Comparison of ENCODE assay signal across 17 cellular contexts in the genomic region with DNA sequence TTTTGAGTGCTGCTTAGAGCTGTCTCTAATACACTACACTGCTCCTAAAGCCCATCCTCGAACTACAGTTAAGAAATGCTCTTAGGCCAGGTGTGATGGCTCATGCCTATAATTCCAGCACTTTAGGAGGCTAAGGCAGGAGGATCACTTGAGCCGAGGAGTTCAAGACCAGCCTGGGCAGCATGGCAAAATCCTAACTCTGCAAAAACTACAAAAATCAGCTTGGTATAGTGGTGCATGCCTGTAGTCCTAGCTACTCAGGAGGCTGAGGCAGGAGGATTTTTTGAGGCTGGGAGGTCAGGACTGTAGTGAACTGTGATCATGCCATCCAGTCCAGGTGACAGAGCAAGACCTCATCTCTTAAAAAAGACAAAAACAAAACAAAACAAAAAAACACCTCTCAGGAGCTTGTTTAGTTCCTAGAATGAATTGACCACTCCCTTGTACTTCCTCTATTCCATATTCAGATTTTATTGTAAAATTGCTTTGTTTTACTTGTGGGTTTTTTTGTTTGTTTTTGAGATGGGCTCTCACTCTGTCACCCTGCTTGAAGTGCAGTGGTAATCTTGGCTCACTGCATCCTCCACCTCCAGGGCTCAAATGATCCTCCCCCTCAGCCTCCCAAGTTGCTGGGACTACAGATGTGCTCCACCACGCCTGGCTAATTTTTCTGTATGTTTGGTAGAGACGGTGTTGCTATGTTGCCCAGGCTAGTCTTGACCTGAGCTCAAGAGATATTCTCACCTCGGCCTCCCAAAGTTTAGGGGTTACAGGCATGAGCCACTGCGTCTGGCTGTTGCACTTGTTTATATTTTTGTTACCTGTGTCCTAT. TPM values are rescaled to one million over a fixed set of nuclear protein-coding genes. Genes with fewer than 3 reads are reported as not detected.
DNase-seq lines count a peak whose midpoint lies in the region; ATAC-seq, FAIRE-seq and TF ChIP-seq lines count a peak whose summit lies in the region.
"Had no signal": no experiment of that assay in that cellular context is flagged by ENCODE, and none has a peak within 500 bp of the region (broad histone marks: within the 10 kb centered on the region; RNA-seq: fewer than 3 reads in every experiment).

No MANE protein-coding gene starts in this region.

- no peak overlapping the region for H3K56ac ChIP-seq in H1 (replicated peaks; ENCODE audit: insufficient read length, low read depth, low read length)

- no peak for TF ChIP-seq EP300 in H1 (IDR thresholded peaks at IDR 0.05; ENCODE audit: borderline replicate concordance in 1 of 2, low read depth in 2 of 2, low read length in 2 of 2)
- TF ChIP-seq EP300 in suprapubic skin (IDR thresholded peaks at IDR 0.05), result no peak

- H3K36me3 ChIP-seq in H1 (ENCODE audit: control insufficient read depth in 2 of 4, insufficient read depth in 4 of 4, low read length in 3 of 4), result peaks cover 19 to 91% (median 61%) of the 10 kb centered on the region in 4 experiments
- H3K36me3 ChIP-seq in suprapubic skin, result peaks cover 82% of the 10 kb centered on the region
- H3K36me3 ChIP-seq: breast epithelium had no signal

- no peak overlapping the region for H4K91ac ChIP-seq in H1 (replicated peaks; ENCODE audit: insufficient read length, low read length)

- POLR2A ChIA-PET in H1 (lab: Charles Lee; ENCODE audit: partially characterized antibody), result interaction anchor here (0.6 to 6.0 kb wide), 5 partner anchors 9 to 38 kb away, joined by 3 to 41 read pairs (median 11); a partner anchor contains a TSS

- H2BK12ac ChIP-seq in H1 (ENCODE audit: low read depth, low read length), result no peak overlapping the region

- no peak overlapping the region for H3K23ac ChIP-seq in H1 (ENCODE audit: insufficient read length)

- peaks cover 36% of the 10 kb centered on the region for H3K4me1 Mint-ChIP-seq in activated naive CD4-positive, alpha-beta T cell treated with anti-CD3 and anti-CD28 coated beads, Interleukin-2, amount 10 ng/mL, durations not matched to agents 7 days and 5 days
- H3K4me1 Mint-ChIP-seq in T-helper 17 cell, result peaks cover 11% of the 10 kb centered on the region
- peaks cover 14% of the 10 kb centered on the region for H3K4me1 Mint-ChIP-seq in stimulated activated naive CD8-positive, alpha-beta T cell treated with anti-CD3 and anti-CD28 coated beads, Interleukin-15, amount 100 ng/mL, for 72 hours

- TF ChIP-seq POLR2A in H1 (IDR thresholded peaks at IDR 0.05; ENCODE audit: control extremely low read depth in 1 of 2, low read depth in 2 of 2, low read length in 2 of 2), result peak in 1 of 2 experiments; percentile 44; a peak in 1 of 3 replicates
- TF ChIP-seq POLR2A in suprapubic skin (IDR thresholded peaks at IDR 0.05), result no peak

- H2AK5ac ChIP-seq in H1 (ENCODE audit: low read depth, low read length), result no peak overlapping the region

- H3K4me3 ChIP-seq in H1 (ENCODE audit: extremely low read depth in 1 of 4, insufficient read depth in 2 of 4, low read depth in 3 of 4, low read length in 4 of 4) (no peak overlapping the region), suprapubic skin (no peak overlapping the region)
- H3K4me3 ChIP-seq: breast epithelium, thoracic aorta had no signal

- H3K4me3 Mint-ChIP-seq in activated naive CD4-positive, alpha-beta T cell treated with anti-CD3 and anti-CD28 coated beads, Interleukin-2, amount 10 ng/mL, durations not matched to agents 7 days and 5 days, result no peak overlapping the region
- H3K4me3 Mint-ChIP-seq in T-helper 17 cell, result peak overlapping the region; percentile 15
- H3K4me3 Mint-ChIP-seq in stimulated activated naive CD8-positive, alpha-beta T cell treated with anti-CD3 and anti-CD28 coated beads, Interleukin-15, amount 100 ng/mL, for 72 hours, result no peak overlapping the region

- H2BK5ac ChIP-seq in H1 (ENCODE audit: low read depth, low read length), result no peak overlapping the region

- no peaks in the 10 kb centered on the region for H3K9me3 Mint-ChIP-seq in activated naive CD4-positive, alpha-beta T cell treated with anti-CD3 and anti-CD28 coated beads, Interleukin-2, amount 10 ng/mL, durations not matched to agents 7 days and 5 days
- no peaks in the 10 kb centered on the region for H3K9me3 Mint-ChIP-seq in stimulated activated naive CD8-positive, alpha-beta T cell treated with anti-CD3 and anti-CD28 coated beads, Interleukin-15, amount 100 ng/mL, for 72 hours

- no peak overlapping the region for H4K5ac ChIP-seq in H1 (ENCODE audit: insufficient read length, low read depth, low read length)

- H3K9ac ChIP-seq in H1 (replicated peaks in 1 of 4; ENCODE audit: extremely low read depth in 1 of 4, low read depth in 3 of 4, low read length in 3 of 4), result no peak overlapping the region
- H3K9ac ChIP-seq: SK-N-SH had no signal

- no peak overlapping the region for H3K14ac ChIP-seq in H1 (ENCODE audit: insufficient read length)

- ATAC-seq in T-helper 17 cell, result no peak
- peak; percentile 52 for ATAC-seq in stimulated activated naive CD8-positive, alpha-beta T cell treated with anti-CD3 and anti-CD28 coated beads, Interleukin-15, amount 100 ng/mL, for 72 hours
- ATAC-seq in HG03039 (IDR thresholded peaks at IDR 0.05; ENCODE audit: unreplicated experiment), result no peak
- ATAC-seq in GM18517 (IDR thresholded peaks at IDR 0.05; ENCODE audit: unreplicated experiment), result no peak

- no peaks in the 10 kb centered on the region for H3K27me3 Mint-ChIP-seq in activated naive CD4-positive, alpha-beta T cell treated with anti-CD3 and anti-CD28 coated beads, Interleukin-2, amount 10 ng/mL, durations not matched to agents 7 days and 5 days
- H3K27me3 Mint-ChIP-seq in T-helper 17 cell, result no peaks in the 10 kb centered on the region
- no peaks in the 10 kb centered on the region for H3K27me3 Mint-ChIP-seq in stimulated activated naive CD8-positive, alpha-beta T cell treated with anti-CD3 and anti-CD28 coated beads, Interleukin-15, amount 100 ng/mL, for 72 hours

- H4K8ac ChIP-seq in H1 (ENCODE audit: extremely low read depth, insufficient read depth, low read length), result no peak overlapping the region

- H3K18ac ChIP-seq in H1 (ENCODE audit: extremely low read depth, low read length), result no peak overlapping the region

- peaks cover 60% of the 10 kb centered on the region for H3K36me3 Mint-ChIP-seq in activated naive CD4-positive, alpha-beta T cell treated with anti-CD3 and anti-CD28 coated beads, Interleukin-2, amount 10 ng/mL, durations not matched to agents 7 days and 5 days
- H3K36me3 Mint-ChIP-seq in T-helper 17 cell (ENCODE audit: low read depth), result peaks cover 8% of the 10 kb centered on the region

- H3K27ac Mint-ChIP-seq in activated naive CD4-positive, alpha-beta T cell treated with anti-CD3 and anti-CD28 coated beads, Interleukin-2, amount 10 ng/mL, durations not matched to agents 7 days and 5 days, result peak overlapping the region; percentile 83
- H3K27ac Mint-ChIP-seq in T-helper 17 cell, result peak overlapping the region; percentile 63
- peak overlapping the region; percentile 24 to 71 for H3K27ac Mint-ChIP-seq in stimulated activated naive CD8-positive, alpha-beta T cell treated with anti-CD3 and anti-CD28 coated beads, Interleukin-15, amount 100 ng/mL, for 72 hours

- 91% methylated on average over 6 of the region's 6 CpGs; no CpG with 5 or more reads in 1 of the 2 experiments for WGBS in H1 (ENCODE audit: extremely low coverage in 1 of 2, insufficient coverage in 1 of 2, insufficient read length in 1 of 2, insufficient replicate concordance in 2 of 2, low coverage in 1 of 2, low lambda C conversion rate in 2 of 2, missing lambda C conversion rate in 1 of 2), 2 experiments
- 95% methylated on average over 6 of the region's 6 CpGs for WGBS in suprapubic skin

- no peak overlapping the region for H2AFZ ChIP-seq in H1 (ENCODE audit: low read length)

- TF ChIP-seq RAD21 in H1 (IDR thresholded peaks at IDR 0.05 in 1 of 2, conservative IDR thresholded peaks at IDR 0.05 in 1 of 2; ENCODE audit: low read depth in 2 of 2, low read length in 2 of 2), result no peak

- CTCF ChIA-PET in activated naive CD4-positive, alpha-beta T cell treated with anti-CD3 and anti-CD28 coated beads, Interleukin-2, amount 10 ng/mL, durations not matched to agents 7 days and 5 days (lab: Charles Lee), result interaction anchor here (1.0 to 1.8 kb wide), 4 partner anchors 9 to 13 kb away, joined by 3 to 6 read pairs (median 3); a partner anchor contains a TSS
- CTCF ChIA-PET in H1 (lab: Charles Lee; ENCODE audit: partially characterized antibody), result interaction anchor here (1.3 to 3.4 kb wide), 2 partner anchors 9 to 26 kb away, joined by 4 to 28 read pairs; no protein-coding TSS in a partner anchor

- H3K23me2 ChIP-seq in H1 (ENCODE audit: low read depth, low read length), result no peaks in the 10 kb centered on the region

- H3K4me2 ChIP-seq in H1 (ENCODE audit: insufficient read depth in 1 of 2, low read depth in 2 of 2, low read length in 2 of 2), result no peak overlapping the region
- H3K4me2 ChIP-seq: SK-N-SH had no signal

- no peak overlapping the region for H2BK20ac ChIP-seq in H1 (ENCODE audit: low read length)

- no peak overlapping the region for H2BK120ac ChIP-seq in H1 (replicated peaks; ENCODE audit: low read depth, low read length)

- TF ChIP-seq CTCF in H1 (IDR thresholded peaks at IDR 0.05; ENCODE audit: control extremely low read depth in 1 of 3, insufficient read depth in 1 of 3, low read depth in 1 of 3, low read length in 3 of 3) (no peak), suprapubic skin (IDR thresholded peaks at IDR 0.05) (no peak)

- peaks cover 2 to 8% of the 10 kb centered on the region in 2 experiments for H4K20me1 ChIP-seq in H1 (replicated peaks in 1 of 2; ENCODE audit: control insufficient read depth in 1 of 2, insufficient read depth in 2 of 2, low read length in 2 of 2)

- DNase-seq in activated naive CD4-positive, alpha-beta T cell treated with anti-CD3 and anti-CD28 coated beads, Interleukin-2, amount 10 ng/mL, durations not matched to agents 7 days and 5 days, result no peak
- DNase-seq in activated naive CD4-positive, alpha-beta T cell (lab: John Stamatoyannopoulos, UW), result no peak
- DNase-seq in T-helper 17 cell, result no peak
- DNase-seq in H1 (ENCODE audit: low read depth in 1 of 2, low spot score in 2 of 2), result no peak
- DNase-seq in stimulated activated naive CD8-positive, alpha-beta T cell treated with anti-CD3 and anti-CD28 coated beads, Interleukin-15, amount 100 ng/mL, for 72 hours, result no peak
- DNase-seq in suprapubic skin (ENCODE audit: low spot score in 2 of 2), result no peak
- DNase-seq: activated CD4-positive, CD25-positive, alpha-beta regulatory T cell; DMS79 treated with DMSO at 0.1 percent for 48 hours; effector memory CD4-positive, alpha-beta T cell; foreskin fibroblast; NCI-H1048; NCI-H2171 treated with DMSO at 0.1 percent for 48 hours; SK-N-SH had no signal

- H3K27ac ChIP-seq in H1 (ENCODE audit: low read depth, low read length) (no peak overlapping the region), suprapubic skin (no peak overlapping the region)
- H3K27ac ChIP-seq: breast epithelium, thoracic aorta had no signal

- H3K4me1 ChIP-seq in H1 (replicated peaks in 1 of 4; ENCODE audit: control insufficient read depth in 3 of 4, insufficient read depth in 4 of 4, low read length in 3 of 4), result no peaks in the 10 kb centered on the region
- H3K4me1 ChIP-seq in suprapubic skin, result no peaks in the 10 kb centered on the region
- H3K4me1 ChIP-seq: breast epithelium had no signal

- H3K79me1 ChIP-seq in H1 (ENCODE audit: low read depth, low read length), result no peaks in the 10 kb centered on the region

- H3K9me3 ChIP-seq in T-helper 17 cell (ENCODE audit: control insufficient read depth, low read length, poor library complexity, severe bottlenecking) (no peaks in the 10 kb centered on the region), H1 (ENCODE audit: insufficient read depth in 2 of 2, low read depth in 1 of 2, low read length in 1 of 2) (no peaks in the 10 kb centered on the region), suprapubic skin (no peaks in the 10 kb centered on the region)
- H3K9me3 ChIP-seq: breast epithelium, SK-N-SH, thoracic aorta had no signal

- no peak for FAIRE-seq in H1 (lab: Jason Lieb, UNC)

- no peak overlapping the region for H3K4ac ChIP-seq in H1 (replicated peaks; ENCODE audit: insufficient read length, low read depth, low read length)

- H3K79me2 ChIP-seq in H1 (ENCODE audit: control insufficient read depth in 1 of 2, insufficient read depth in 2 of 2, low read length in 2 of 2), result peaks cover 0 to 31% of the 10 kb centered on the region in 2 experiments; a peak in 2 of 4 replicates

- H3K27me3 ChIP-seq in H1 (replicated peaks in 1 of 4; ENCODE audit: control insufficient read depth in 3 of 4, extremely low read depth in 1 of 4, insufficient read depth in 3 of 4, low read length in 3 of 4) (no peaks in the 10 kb centered on the region), suprapubic skin (no peaks in the 10 kb centered on the region)
- H3K27me3 ChIP-seq: breast epithelium had no signal

- no peak overlapping the region for H2BK15ac ChIP-seq in H1 (ENCODE audit: low read length)

RNA-seq across cellular contexts. Expression of a gene that starts 13.6 kb away (rescaled TPM):
- 100 to 1,000 TPM in 1 of 2 donors, 10 to 100 TPM in 1; 96.3 to 101 TPM for total RNA-seq in T-helper 17 cell
- total RNA-seq in H1 (2021; fragmentation: NEBNext Ultra II Directional; extraction: Animal tissue kit (Norgen Biotek cat#: 25700)), result 115 and 134 TPM in 2 replicates
- polyA plus RNA-seq in H1 (2011; rRNA removed), result 15.1 and 16.3 TPM in 2 replicates
- polyA plus RNA-seq in H1 (2011; cell fraction: cytosol; rRNA removed), result 19.6 TPM
- polyA plus RNA-seq in H1 (2011; cell fraction: nucleus; rRNA removed), result 19.2 TPM
- polyA plus RNA-seq in H1 (2012, experiment 1 of 2), result 19.4 to 58.6 TPM (median 26.0 TPM) in 4 replicates
- polyA plus RNA-seq in H1 (2012, experiment 2 of 2), result 2.7 TPM
- polyA plus RNA-seq in H1 (2013, experiment 1 of 2), result 67.8 TPM
- 62.5 TPM for polyA plus RNA-seq in H1 (2013, experiment 2 of 2)
- 74.4 and 85.2 TPM in 2 replicates for polyA minus RNA-seq in H1 (2011; rRNA and poly(A)+ RNA removed)
- polyA minus RNA-seq in H1 (2011; cell fraction: cytosol; rRNA and poly(A)+ RNA removed), result 66.8 TPM
- 108 TPM for polyA minus RNA-seq in H1 (2011; cell fraction: nucleus; rRNA and poly(A)+ RNA removed)
- 10 to 100 TPM; 39.5 to 84.1 (median 61.8) TPM for total RNA-seq in suprapubic skin
